Comparison of ENCODE assay signal across 20 cellular contexts in genomic region chr10:90354914-90355313, GRCh38.
A peak's percentile ranks its signal among the peaks of the same experiment; 100 is the strongest.
DNase-seq lines count a peak whose midpoint lies in the region; ATAC-seq and TF ChIP-seq lines count a peak whose summit lies in the region.
"Had no signal": no experiment of that assay in that cellular context is flagged by ENCODE, and none has a peak within 500 bp of the region (broad histone marks: within the 10 kb centered on the region; RNA-seq: fewer than 3 reads in every experiment).

No MANE protein-coding gene starts in this region.

- no peak for ATAC-seq in activated CD4-positive, alpha-beta T cell treated with anti-CD3 and anti-CD28 coated beads for 36 hours
- ATAC-seq: A549; CD8-positive, alpha-beta T cell; GM12878 had no signal

- H3K9ac ChIP-seq in mesenchymal stem cell (ENCODE audit: low read length) = no peak overlapping the region
- H3K9ac ChIP-seq: BLaER1 treated with 17β-estradiol and CSF1 and Interleukin-3, amounts not matched to agents 10 nM and 100 nM had no signal

- CTCF ChIA-PET in activated CD4-positive, alpha-beta T cell treated with anti-CD3 and anti-CD28 coated beads for 36 hours (lab: Charles Lee) = no interaction called here

- H3K4me2 ChIP-seq in mesenchymal stem cell (ENCODE audit: low read length, poor library complexity, severe bottlenecking) = no peak overlapping the region
- H3K4me2 ChIP-seq: A549; BLaER1 treated with 17β-estradiol and CSF1 and Interleukin-3, amounts not matched to agents 10 nM and 100 nM had no signal

- H3K4me1 Mint-ChIP-seq in nephron progenitor cell = no peaks in the 10 kb centered on the region
- no peaks in the 10 kb centered on the region for H3K4me1 Mint-ChIP-seq in activated CD4-positive, alpha-beta T cell treated with anti-CD3 and anti-CD28 coated beads for 36 hours
- H3K4me1 Mint-ChIP-seq: B cell had no signal

- H2BK15ac ChIP-seq in mesenchymal stem cell (ENCODE audit: low read depth, poor library complexity, severe bottlenecking) = peak overlapping the region; percentile 19

- no peaks in the 10 kb centered on the region for H3K27me3 Mint-ChIP-seq in nephron progenitor cell (ENCODE audit: low read depth, poor library complexity)
- peaks cover 4% of the 10 kb centered on the region for H3K27me3 Mint-ChIP-seq in activated CD4-positive, alpha-beta T cell treated with anti-CD3 and anti-CD28 coated beads for 36 hours
- H3K27me3 Mint-ChIP-seq: CD4-positive, alpha-beta T cell had no signal

- H3K9me3 ChIP-seq in mesenchymal stem cell (ENCODE audit: control insufficient read depth, low read length) = no peaks in the 10 kb centered on the region
- H3K9me3 ChIP-seq: A549; BLaER1 treated with 17β-estradiol and CSF1 and Interleukin-3, amounts not matched to agents 10 nM and 100 nM had no signal

- H3K4me3 Mint-ChIP-seq in nephron progenitor cell = no peak overlapping the region
- no peak overlapping the region for H3K4me3 Mint-ChIP-seq in activated CD4-positive, alpha-beta T cell treated with anti-CD3 and anti-CD28 coated beads for 36 hours
- H3K4me3 Mint-ChIP-seq: B cell; CD4-positive, alpha-beta T cell; CD8-positive, alpha-beta T cell had no signal

- DNase-seq in ELF-1 (ENCODE audit: low read depth, low spot score) (peak; percentile 45), NCI-H526 treated with DMSO at 0.1 percent for 48 hours (lab: John Stamatoyannopoulos, UW) (peak; percentile 73), epithelial cell of proximal tubule (ENCODE audit: low read depth) (no peak), mesenchymal stem cell (no peak), activated T-cell treated with anti-CD3 and anti-CD28 coated beads for 4 hours (no peak), nephron progenitor cell (no peak)
- no peak for DNase-seq in activated CD4-positive, alpha-beta T cell treated with anti-CD3 and anti-CD28 coated beads for 36 hours
- DNase-seq: AML-193; Caco-2; Calu3; CD4-positive, alpha-beta T cell; CD8-positive, alpha-beta T cell; DMS79 treated with DMSO at 0.1 percent for 48 hours; GDM1 had no signal

- H3K27me3 ChIP-seq in mesenchymal stem cell (ENCODE audit: control insufficient read depth in 1 of 2, insufficient read depth in 1 of 2, low read length in 2 of 2) = no peaks in the 10 kb centered on the region
- H3K27me3 ChIP-seq: BLaER1 treated with 17β-estradiol and CSF1 and Interleukin-3, amounts not matched to agents 10 nM and 100 nM had no signal

- H2AFZ ChIP-seq in mesenchymal stem cell (ENCODE audit: low read depth, low read length) = no peak overlapping the region

- no peak overlapping the region for H3K27ac ChIP-seq in mesenchymal stem cell (ENCODE audit: low read length, poor library complexity, severe bottlenecking)
- H3K27ac ChIP-seq: 22Rv1; A549; BLaER1 treated with 17β-estradiol and CSF1 and Interleukin-3, amounts not matched to agents 10 nM and 100 nM; C4-2B had no signal

- H2BK12ac ChIP-seq in mesenchymal stem cell (ENCODE audit: low read length in 2 of 2) = no peak overlapping the region

- H3K9me3 Mint-ChIP-seq in nephron progenitor cell = no peaks in the 10 kb centered on the region
- H3K9me3 Mint-ChIP-seq in activated CD4-positive, alpha-beta T cell treated with anti-CD3 and anti-CD28 coated beads for 36 hours (ENCODE audit: low read depth) = no peaks in the 10 kb centered on the region
- H3K9me3 Mint-ChIP-seq: CD8-positive, alpha-beta T cell had no signal

- H3K36me3 ChIP-seq in mesenchymal stem cell (ENCODE audit: control insufficient read depth in 1 of 2, insufficient read depth in 2 of 2, low read depth in 1 of 2, low read length in 2 of 2) = no peaks in the 10 kb centered on the region
- H3K36me3 ChIP-seq: BLaER1 treated with 17β-estradiol and CSF1 and Interleukin-3, amounts not matched to agents 10 nM and 100 nM had no signal

- H3K23ac ChIP-seq in mesenchymal stem cell (ENCODE audit: low read length in 2 of 2) = no peak overlapping the region

- no peak overlapping the region for H4K8ac ChIP-seq in mesenchymal stem cell (ENCODE audit: low read length)

- no peak overlapping the region for H3K4ac ChIP-seq in mesenchymal stem cell (ENCODE audit: low read depth in 1 of 2, low read length in 2 of 2)

- no peak overlapping the region for H2BK120ac ChIP-seq in mesenchymal stem cell (ENCODE audit: low read depth, low read length)

- H3K27ac Mint-ChIP-seq in nephron progenitor cell = no peak overlapping the region
- H3K27ac Mint-ChIP-seq in activated CD4-positive, alpha-beta T cell treated with anti-CD3 and anti-CD28 coated beads for 36 hours = no peak overlapping the region
- H3K27ac Mint-ChIP-seq: B cell; CD4-positive, alpha-beta T cell; CD8-positive, alpha-beta T cell had no signal

- H3K14ac ChIP-seq in mesenchymal stem cell (ENCODE audit: low read length in 2 of 2) = no peak overlapping the region

- H3K4me3 ChIP-seq in epithelial cell of proximal tubule (ENCODE audit: low read depth, low read length) (no peak overlapping the region), mesenchymal stem cell (ENCODE audit: insufficient read depth in 1 of 2, low read depth in 1 of 2, low read length in 2 of 2) (no peak overlapping the region)
- H3K4me3 ChIP-seq: A549; BLaER1 treated with 17β-estradiol and CSF1 and Interleukin-3, amounts not matched to agents 10 nM and 100 nM; GM12878 had no signal

- TF ChIP-seq CTCF in epithelial cell of proximal tubule (conservative IDR thresholded peaks at IDR 0.05; ENCODE audit: low read depth, low read length) (peak; percentile 9), nephron progenitor cell (IDR thresholded peaks at IDR 0.05) (no peak)

- no peaks in the 10 kb centered on the region for H3K79me1 ChIP-seq in mesenchymal stem cell (replicated peaks; ENCODE audit: low read length, poor library complexity, severe bottlenecking)

- H4K91ac ChIP-seq in mesenchymal stem cell (ENCODE audit: low read length) = no peak overlapping the region

- intact Hi-C loops in activated CD4-positive, alpha-beta T cell treated with anti-CD3 and anti-CD28 coated beads for 36 hours (cut with DNase I, micrococcal nuclease) = no loop called here

- H3K4me1 ChIP-seq in mesenchymal stem cell (ENCODE audit: control insufficient read depth, insufficient read depth, low read depth, low read length) = no peaks in the 10 kb centered on the region
- H3K4me1 ChIP-seq: A549; BLaER1 treated with 17β-estradiol and CSF1 and Interleukin-3, amounts not matched to agents 10 nM and 100 nM; Caco-2 had no signal

- H2AK5ac ChIP-seq in mesenchymal stem cell (ENCODE audit: low read length, severe bottlenecking) = no peak overlapping the region

- WGBS in mesenchymal stem cell = 87% methylated on average over 4 of the region's 4 CpGs

- H2BK5ac ChIP-seq in mesenchymal stem cell (ENCODE audit: low read depth, low read length, poor library complexity, severe bottlenecking) = no peak overlapping the region

- no peaks in the 10 kb centered on the region for H3K36me3 Mint-ChIP-seq in nephron progenitor cell (ENCODE audit: low read depth)
- no peaks in the 10 kb centered on the region for H3K36me3 Mint-ChIP-seq in activated CD4-positive, alpha-beta T cell treated with anti-CD3 and anti-CD28 coated beads for 36 hours (ENCODE audit: low read depth)
- H3K36me3 Mint-ChIP-seq: CD8-positive, alpha-beta T cell had no signal

- no peak overlapping the region for H3K18ac ChIP-seq in mesenchymal stem cell (ENCODE audit: low read depth in 1 of 2, low read length in 2 of 2)

- POLR2A ChIA-PET in activated CD4-positive, alpha-beta T cell treated with anti-CD3 and anti-CD28 coated beads for 36 hours (lab: Charles Lee) = no interaction called here

Comparison
In these comparisons a context has a peak if more than half of its experiments do, and no peak if none do; other contexts are left out.
1. DNase-seq: peak in ELF-1 (single experiment) and NCI-H526 treated with DMSO at 0.1 percent for 48 hours (single experiment); none in epithelial cell of proximal tubule (single experiment), mesenchymal stem cell (single experiment), activated T-cell treated with anti-CD3 and anti-CD28 coated beads for 4 hours (single experiment), nephron progenitor cell (single experiment) and activated CD4-positive, alpha-beta T cell treated with anti-CD3 and anti-CD28 coated beads for 36 hours (single experiment).